In genomic region chr17:29148790-29149430, GRCh38 we compare ENCODE assay signal across 8 cellular contexts. TPM values are rescaled to one million over a fixed set of nuclear protein-coding genes. Genes with fewer than 3 reads are reported as not detected.
DNase-seq lines count a peak whose midpoint lies in the region; ATAC-seq and TF ChIP-seq lines count a peak whose summit lies in the region.

No MANE protein-coding gene starts in this region.

- TF ChIP-seq CTCF in C4-2B (conservative IDR thresholded peaks at IDR 0.05) (peak; percentile 80), lower leg skin (IDR thresholded peaks at IDR 0.05) (peak in 1 of 3 donors; percentile 75)

- no peak overlapping the region for H3K4me3 ChIP-seq in lower leg skin (ENCODE audit: low read depth, poor library complexity, severe bottlenecking)

- H3K27ac ChIP-seq in C4-2B: peak overlapping the region; percentile 24

- no peak for TF ChIP-seq POLR2A in lower leg skin (IDR thresholded peaks at IDR 0.05)

- peak; percentile 76 for ATAC-seq in HG03457 (IDR thresholded peaks at IDR 0.05; ENCODE audit: unreplicated experiment)

- 2 to 5% methylated on average over 28 to 33 of the region's 34 CpGs for WGBS in lower leg skin, 2 donors

- DNase-seq in GM19240 (ENCODE audit: insufficient read length, low spot score): peak; percentile 86
- peak; percentile 97 for DNase-seq in NCI-H69 (lab: John Stamatoyannopoulos, UW)
- peak; percentile 85 to 86 for DNase-seq in activated CD4-positive, alpha-beta T cell treated with anti-CD3 and anti-CD28 coated beads, Interleukin-2, amount 50 U/mL, for 4 hours
- peak; percentile 82 to 95 for DNase-seq in dermis microvascular lymphatic vessel endothelial cell (ENCODE audit: low read depth in 2 of 2)
- DNase-seq in lower leg skin (ENCODE audit: low spot score in 2 of 2): peak; percentile 91 to 98
- DNase-seq in stimulated activated CD4-positive, alpha-beta T cell treated with anti-CD3 and anti-CD28 coated beads, Interleukin-4, amount 100 ng/mL, for 4 hours: peak; percentile 87 to 93

- intact Hi-C loops in lower leg skin (cut with DNase I; ENCODE audit: low total_unique reads): loop anchor here (2.0 kb wide), 2 partner anchors 70 to 144 kb away; no protein-coding TSS in a partner anchor

RNA-seq across cellular contexts. Expression of gene MYO18A, which starts 31.3 kb away (rescaled TPM):
- total RNA-seq in dermis microvascular lymphatic vessel endothelial cell (26.7 and 35.1 TPM in 2 replicates), lower leg skin (100 to 1,000 TPM in 1 of 4 donors, 10 to 100 TPM in 3; 87.3 to 123 (median 94.0) TPM)
